ENCODE assay signal across 21 cellular contexts in the genomic region with DNA sequence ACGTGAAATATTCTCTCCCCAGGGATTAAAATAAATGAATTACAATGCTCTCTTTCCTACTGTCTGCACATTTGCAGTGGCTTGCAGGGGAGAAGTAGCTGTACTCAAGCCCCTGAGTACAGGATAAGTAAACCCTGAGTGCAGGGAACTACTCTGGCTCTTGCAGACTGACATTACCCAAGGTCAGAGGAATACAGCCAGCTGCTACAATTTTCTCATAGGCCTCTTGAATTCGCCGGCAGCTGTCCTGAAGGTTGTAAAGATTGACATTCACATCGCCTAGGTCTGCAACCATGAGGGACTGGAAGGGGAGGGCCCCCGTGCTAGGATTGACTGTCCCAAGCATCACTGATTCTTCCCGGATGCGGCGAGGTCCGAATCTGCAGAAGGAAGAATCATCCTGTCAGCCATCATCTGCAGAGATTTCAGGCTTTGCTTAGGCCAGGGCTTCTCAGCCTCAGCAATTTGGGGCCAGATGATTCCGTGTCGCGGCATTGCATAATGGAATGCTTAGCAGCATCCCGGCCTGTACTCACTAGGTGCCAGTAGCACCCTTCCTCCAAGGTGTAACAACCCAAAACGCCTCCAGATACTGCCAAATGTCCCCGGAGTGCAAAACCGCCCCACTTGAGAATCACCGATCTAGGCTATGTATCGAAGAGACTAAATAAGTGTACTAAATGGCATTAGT. TPM values are rescaled to one million over a fixed set of nuclear protein-coding genes. Genes with fewer than 3 reads are reported as not detected.
DNase-seq lines count a peak whose midpoint lies in the region; ATAC-seq and TF ChIP-seq lines count a peak whose summit lies in the region.
"Had no signal": no experiment of that assay in that cellular context is flagged by ENCODE, and none has a peak within 500 bp of the region (broad histone marks: within the 10 kb centered on the region; RNA-seq: fewer than 3 reads in every experiment).

No MANE protein-coding gene starts in this region.

- H3K27me3 Mint-ChIP-seq in T-helper 1 cell treated with Interleukin-12 subunit alpha and Interleukin-12 subunit beta and Interleukin-4 antibody, amounts not matched to agents 30 μg/mL and 1 μg/mL, for 36 hours (ENCODE audit: low read depth): no peaks in the 10 kb centered on the region
- no peaks in the 10 kb centered on the region for H3K27me3 Mint-ChIP-seq in Calu3 (ENCODE audit: unreplicated experiment)
- H3K27me3 Mint-ChIP-seq in activated naive CD8-positive, alpha-beta T cell treated with anti-CD3 and anti-CD28 coated beads for 36 hours: no peaks in the 10 kb centered on the region
- no peaks in the 10 kb centered on the region for H3K27me3 Mint-ChIP-seq in natural killer cell treated with Interleukin-12 subunit alpha and Interleukin-12 subunit beta and Interleukin-15 and Interleukin-18, amount 100 ng/mL, for 72 hours

- TF ChIP-seq CTCF in Calu3 (IDR thresholded peaks at IDR 0.05; ENCODE audit: unreplicated experiment) (no peak), ascending aorta (IDR thresholded peaks at IDR 0.05) (no peak)

- H3K27ac ChIP-seq in ascending aorta: no peak overlapping the region
- H3K27ac ChIP-seq: pancreas, skin epidermis had no signal

- H3K4me3 ChIP-seq in ascending aorta: no peak overlapping the region
- H3K4me3 ChIP-seq: mucosa of descending colon, pancreas, skin epidermis had no signal

- CTCF ChIA-PET in Calu3 (lab: Charles Lee): no interaction called here

- H3K4me3 Mint-ChIP-seq in T-helper 1 cell treated with Interleukin-12 subunit alpha and Interleukin-12 subunit beta and Interleukin-4 antibody, amounts not matched to agents 30 μg/mL and 1 μg/mL, for 36 hours: peak overlapping the region; percentile 71
- peak overlapping the region; percentile 61 for H3K4me3 Mint-ChIP-seq in Calu3 (ENCODE audit: low read depth, unreplicated experiment)
- peak overlapping the region; percentile 86 for H3K4me3 Mint-ChIP-seq in activated naive CD8-positive, alpha-beta T cell treated with anti-CD3 and anti-CD28 coated beads for 36 hours
- H3K4me3 Mint-ChIP-seq in natural killer cell treated with Interleukin-12 subunit alpha and Interleukin-12 subunit beta and Interleukin-15 and Interleukin-18, amount 100 ng/mL, for 72 hours: peak overlapping the region; percentile 12

- H3K9me3 ChIP-seq in ascending aorta: no peaks in the 10 kb centered on the region
- H3K9me3 ChIP-seq: mucosa of descending colon, pancreas had no signal

- H3K4me1 Mint-ChIP-seq in T-helper 1 cell treated with Interleukin-12 subunit alpha and Interleukin-12 subunit beta and Interleukin-4 antibody, amounts not matched to agents 30 μg/mL and 1 μg/mL, for 36 hours (ENCODE audit: low read depth): peaks cover 36% of the 10 kb centered on the region
- no peaks in the 10 kb centered on the region for H3K4me1 Mint-ChIP-seq in Calu3 (ENCODE audit: low read depth, unreplicated experiment)
- peaks cover 41% of the 10 kb centered on the region for H3K4me1 Mint-ChIP-seq in activated naive CD8-positive, alpha-beta T cell treated with anti-CD3 and anti-CD28 coated beads for 36 hours
- peaks cover 10 to 20% of the 10 kb centered on the region in 2 donors for H3K4me1 Mint-ChIP-seq in natural killer cell treated with Interleukin-12 subunit alpha and Interleukin-12 subunit beta and Interleukin-15 and Interleukin-18, amount 100 ng/mL, for 72 hours (ENCODE audit: low read depth in 2 of 2)

- peaks cover 24% of the 10 kb centered on the region for H3K36me3 Mint-ChIP-seq in T-helper 1 cell treated with Interleukin-12 subunit alpha and Interleukin-12 subunit beta and Interleukin-4 antibody, amounts not matched to agents 30 μg/mL and 1 μg/mL, for 36 hours (ENCODE audit: low read depth)
- H3K36me3 Mint-ChIP-seq in Calu3 (ENCODE audit: insufficient read depth, unreplicated experiment): peaks cover 7% of the 10 kb centered on the region
- H3K36me3 Mint-ChIP-seq in activated naive CD8-positive, alpha-beta T cell treated with anti-CD3 and anti-CD28 coated beads for 36 hours: peaks cover 53% of the 10 kb centered on the region
- H3K36me3 Mint-ChIP-seq in natural killer cell treated with Interleukin-12 subunit alpha and Interleukin-12 subunit beta and Interleukin-15 and Interleukin-18, amount 100 ng/mL, for 72 hours: no peaks in the 10 kb centered on the region
- H3K36me3 Mint-ChIP-seq: CD14-positive monocyte had no signal

- intact Hi-C loops in Calu3 (cut with micrococcal nuclease; ENCODE audit: unreplicated experiment) (no loop called here), ascending aorta (cut with DNase I) (no loop called here)

- peaks cover 3% of the 10 kb centered on the region in 2 donors for H3K4me1 ChIP-seq in ascending aorta

- no peak for ATAC-seq in natural killer cell treated with Interleukin-12 subunit alpha and Interleukin-12 subunit beta and Interleukin-15 and Interleukin-18, amount 100 ng/mL, for 72 hours
- ATAC-seq in HG02973 (IDR thresholded peaks at IDR 0.05; ENCODE audit: unreplicated experiment): no peak
- ATAC-seq: HCT116, mucosa of descending colon had no signal

- no peaks in the 10 kb centered on the region for H3K36me3 ChIP-seq in ascending aorta
- H3K36me3 ChIP-seq: pancreas had no signal

- H3K27ac Mint-ChIP-seq in T-helper 1 cell treated with Interleukin-12 subunit alpha and Interleukin-12 subunit beta and Interleukin-4 antibody, amounts not matched to agents 30 μg/mL and 1 μg/mL, for 36 hours: no peak overlapping the region
- no peak overlapping the region for H3K27ac Mint-ChIP-seq in Calu3 (ENCODE audit: unreplicated experiment)
- peak overlapping the region; percentile 91 for H3K27ac Mint-ChIP-seq in activated naive CD8-positive, alpha-beta T cell treated with anti-CD3 and anti-CD28 coated beads for 36 hours
- peak overlapping the region in 1 of 2 donors; percentile 71 for H3K27ac Mint-ChIP-seq in natural killer cell treated with Interleukin-12 subunit alpha and Interleukin-12 subunit beta and Interleukin-15 and Interleukin-18, amount 100 ng/mL, for 72 hours
- H3K27ac Mint-ChIP-seq: CD14-positive monocyte, endodermal cell had no signal

- no peaks in the 10 kb centered on the region for H3K27me3 ChIP-seq in ascending aorta
- H3K27me3 ChIP-seq: pancreas had no signal

- no peaks in the 10 kb centered on the region for H3K9me3 Mint-ChIP-seq in T-helper 1 cell treated with Interleukin-12 subunit alpha and Interleukin-12 subunit beta and Interleukin-4 antibody, amounts not matched to agents 30 μg/mL and 1 μg/mL, for 36 hours
- H3K9me3 Mint-ChIP-seq in Calu3 (ENCODE audit: low read depth, unreplicated experiment): no peaks in the 10 kb centered on the region
- no peaks in the 10 kb centered on the region for H3K9me3 Mint-ChIP-seq in activated naive CD8-positive, alpha-beta T cell treated with anti-CD3 and anti-CD28 coated beads for 36 hours
- no peaks in the 10 kb centered on the region for H3K9me3 Mint-ChIP-seq in natural killer cell treated with Interleukin-12 subunit alpha and Interleukin-12 subunit beta and Interleukin-15 and Interleukin-18, amount 100 ng/mL, for 72 hours

- BruUV-seq in Calu3 (replicated peaks; lab: Mats Ljungman, UMichigan): no TSS peak

- DNase-seq in T-helper 1 cell: no peak
- DNase-seq in Calu3: no peak
- DNase-seq in activated naive CD8-positive, alpha-beta T cell treated with anti-CD3 and anti-CD28 coated beads for 36 hours: no peak
- DNase-seq in natural killer cell treated with Interleukin-12 subunit alpha and Interleukin-12 subunit beta and Interleukin-15 and Interleukin-18, amount 100 ng/mL, for 72 hours (ENCODE audit: low spot score): no peak
- DNase-seq in stimulated activated CD4-positive, alpha-beta T cell treated with anti-CD3 and anti-CD28 coated beads, Interleukin-12 subunit alpha, Interleukin-12 subunit beta, amount 100 ng/mL, for 4 hours: no peak
- DNase-seq in ascending aorta (ENCODE audit: low spot score in 2 of 2): no peak
- DNase-seq: DND-41, endodermal cell, hippocampal formation, mucosa of descending colon, NCI-H1930, NCI-H510A treated with DMSO at 0.1 percent for 48 hours, pancreas, trophoblast cell had no signal

RNA-seq across cellular contexts. Expression of a gene that starts 1.7 kb away (rescaled TPM):
- total RNA-seq in Calu3 (2022) (2.5 and 5.2 TPM in 2 replicates), ascending aorta (1.1 TPM)
- 10 to 100 TPM; 25.4 to 26.2 TPM for total RNA-seq in activated naive CD8-positive, alpha-beta T cell treated with anti-CD3 and anti-CD28 coated beads for 36 hours
- 1 to 10 TPM; 3.4 to 8.6 TPM for total RNA-seq in natural killer cell treated with Interleukin-12 subunit alpha and Interleukin-12 subunit beta and Interleukin-15 and Interleukin-18, amount 100 ng/mL, for 72 hours
- total RNA-seq: A172, MCF 10A had no signal

RNA-seq across cellular contexts. Expression of a gene that starts 34.1 kb away (rescaled TPM):
- 27.0 and 30.1 TPM in 2 replicates for total RNA-seq in Calu3 (2022)
- total RNA-seq in activated naive CD8-positive, alpha-beta T cell treated with anti-CD3 and anti-CD28 coated beads for 36 hours: 10 to 100 TPM; 45.4 to 45.9 TPM
- total RNA-seq in natural killer cell treated with Interleukin-12 subunit alpha and Interleukin-12 subunit beta and Interleukin-15 and Interleukin-18, amount 100 ng/mL, for 72 hours: 10 to 100 TPM; 35.0 to 55.4 TPM
- total RNA-seq in ascending aorta: 13.0 TPM

RNA-seq across cellular contexts. Expression of a gene that starts 56.5 kb away (rescaled TPM):
- total RNA-seq in Calu3 (2022): 18.2 and 20.6 TPM in 2 replicates
- 10 to 100 TPM; 12.2 to 12.8 TPM for total RNA-seq in activated naive CD8-positive, alpha-beta T cell treated with anti-CD3 and anti-CD28 coated beads for 36 hours
- 10 to 100 TPM; 15.5 to 23.7 TPM for total RNA-seq in natural killer cell treated with Interleukin-12 subunit alpha and Interleukin-12 subunit beta and Interleukin-15 and Interleukin-18, amount 100 ng/mL, for 72 hours
- total RNA-seq in ascending aorta: 11.4 TPM

RNA-seq across cellular contexts. Expression of a gene that starts 59.1 kb away (rescaled TPM):
- total RNA-seq in Calu3 (2022) (8.4 and 8.8 TPM in 2 replicates), ascending aorta (15.5 TPM)
- total RNA-seq in activated naive CD8-positive, alpha-beta T cell treated with anti-CD3 and anti-CD28 coated beads for 36 hours: 1 to 10 TPM; 6.5 to 9.1 TPM
- 10 to 100 TPM; 15.1 to 18.0 TPM for total RNA-seq in natural killer cell treated with Interleukin-12 subunit alpha and Interleukin-12 subunit beta and Interleukin-15 and Interleukin-18, amount 100 ng/mL, for 72 hours

Comparison
In these comparisons a context has a peak if more than half of its experiments do, and no peak if none do; other contexts are left out.
1. H3K4me3 Mint-ChIP-seq: peak in every context shown above with its lines; median percentile 86 in activated naive CD8-positive, alpha-beta T cell treated with anti-CD3 and anti-CD28 coated beads for 36 hours; 71 in T-helper 1 cell treated with Interleukin-12 subunit alpha and Interleukin-12 subunit beta and Interleukin-4 antibody, amounts not matched to agents 30 μg/mL and 1 μg/mL, for 36 hours; 61 in Calu3; 12 in natural killer cell treated with Interleukin-12 subunit alpha and Interleukin-12 subunit beta and Interleukin-15 and Interleukin-18, amount 100 ng/mL, for 72 hours.